In the genomic region with DNA sequence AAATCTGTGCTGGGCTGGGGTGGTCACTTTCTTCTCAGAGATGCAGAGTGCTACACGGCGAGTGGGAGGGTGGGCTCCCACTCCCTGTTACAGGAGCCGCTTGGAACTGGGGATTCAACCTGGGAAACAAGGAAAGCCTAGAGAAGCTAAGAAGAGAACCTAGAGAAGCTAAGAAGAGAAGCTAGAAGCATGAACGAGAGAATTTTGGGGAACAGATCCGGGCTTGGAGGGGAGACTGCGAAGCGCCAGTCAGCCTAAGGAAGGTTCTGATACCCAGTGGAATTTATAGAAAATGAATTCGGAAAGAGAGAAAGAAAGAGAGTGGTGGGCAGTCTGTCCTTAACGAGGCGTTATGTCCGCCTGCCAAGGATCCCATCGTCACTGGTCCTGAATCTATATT, we compare ENCODE assay signal across 5 cellular contexts.
A peak's percentile ranks its signal among the peaks of the same experiment; 100 is the strongest.
DNase-seq lines count a peak whose midpoint lies in the region; TF ChIP-seq lines count a peak whose summit lies in the region.
"Not testable (repeated sequence)": the region's sequence is repeated elsewhere in the genome, so short reads cannot be mapped to it uniquely, and the experiment has no call there.

No MANE protein-coding gene starts in this region.

- not testable (repeated sequence) for H3K36me3 ChIP-seq in H7 (replicated peaks; ENCODE audit: control insufficient read depth, insufficient read depth, low read length); HUES48 (ENCODE audit: control insufficient read depth, insufficient read depth, low read length); HUES64 (ENCODE audit: insufficient read depth, low read length); iPS-20b (ENCODE audit: insufficient read depth, low read depth, low read length)

- not testable (repeated sequence) for H3K36me3 Mint-ChIP-seq in brain

- not testable (repeated sequence) for H3K4me1 ChIP-seq in HUES48 (ENCODE audit: control insufficient read depth, insufficient read depth, low read length); HUES64 (ENCODE audit: insufficient read depth, low read length); iPS-20b (ENCODE audit: insufficient read depth, low read length)

- DNase-seq in H7 = not testable (repeated sequence)

- 63% methylated on average over 11 of the region's 12 CpGs for WGBS in HUES64

- peak overlapping the region; percentile 5; the same call in 1 of the 2 replicates for H3K4me3 ChIP-seq in H7 (ENCODE audit: insufficient read depth, low read depth, low read length)
- H3K4me3 ChIP-seq in HUES48 (ENCODE audit: low read depth, low read length) = peak overlapping the region; percentile 64
- H3K4me3 ChIP-seq in HUES64 (ENCODE audit: low read length) = peak overlapping the region; percentile 43; the same call in 1 of the 2 replicates
- H3K4me3 ChIP-seq in iPS-20b (ENCODE audit: low read length) = peak overlapping the region; percentile 78; the same call in 1 of the 2 replicates

- not testable (repeated sequence) for H3K4me1 Mint-ChIP-seq in brain

- H3K9me3 Mint-ChIP-seq in brain = not testable (repeated sequence)

- not testable (repeated sequence) for H3K9ac ChIP-seq in HUES48 (ENCODE audit: low read depth, low read length); HUES64 (ENCODE audit: low read depth, low read length); iPS-20b (ENCODE audit: low read depth, low read length)

- H3K27ac ChIP-seq in HUES48 (ENCODE audit: low read depth, low read length); HUES64 (ENCODE audit: low read depth, low read length); iPS-20b (ENCODE audit: low read length): not testable (repeated sequence)

- peaks cover 64% of the 10 kb centered on the region for H3K27me3 Mint-ChIP-seq in brain

- not testable (repeated sequence) for TF ChIP-seq CTCF in brain (conservative IDR thresholded peaks at IDR 0.05)

- H3K9me3 ChIP-seq in HUES48 (ENCODE audit: control insufficient read depth, insufficient read depth, low read length); HUES64 (ENCODE audit: insufficient read depth, low read depth, low read length); iPS-20b (ENCODE audit: insufficient read depth, low read depth, low read length): not testable (repeated sequence)

- H3K4me3 Mint-ChIP-seq in brain = peak overlapping the region; percentile 17 to 77 (median 69)

- H3K27ac Mint-ChIP-seq in brain = not testable (repeated sequence)

- peaks cover 21% of the 10 kb centered on the region for H3K27me3 ChIP-seq in H7 (ENCODE audit: control insufficient read depth, insufficient read depth, low read length)
- peaks cover 35% of the 10 kb centered on the region for H3K27me3 ChIP-seq in HUES48 (ENCODE audit: control insufficient read depth, insufficient read depth, low read length)
- H3K27me3 ChIP-seq in HUES64 (ENCODE audit: insufficient read depth, low read length) = peaks cover 44% of the 10 kb centered on the region
- H3K27me3 ChIP-seq in iPS-20b (ENCODE audit: insufficient read depth, low read length) = peaks cover 57% of the 10 kb centered on the region

Comparison
In these comparisons a context has a peak if more than half of its experiments do, and no peak if none do; other contexts are left out.
1. H3K4me3 ChIP-seq: peak in every context shown above with its lines; median percentile 78 in iPS-20b; 64 in HUES48; 43 in HUES64; 5 in H7.